ENCODE assay signal across 15 cellular contexts in the genomic region with DNA sequence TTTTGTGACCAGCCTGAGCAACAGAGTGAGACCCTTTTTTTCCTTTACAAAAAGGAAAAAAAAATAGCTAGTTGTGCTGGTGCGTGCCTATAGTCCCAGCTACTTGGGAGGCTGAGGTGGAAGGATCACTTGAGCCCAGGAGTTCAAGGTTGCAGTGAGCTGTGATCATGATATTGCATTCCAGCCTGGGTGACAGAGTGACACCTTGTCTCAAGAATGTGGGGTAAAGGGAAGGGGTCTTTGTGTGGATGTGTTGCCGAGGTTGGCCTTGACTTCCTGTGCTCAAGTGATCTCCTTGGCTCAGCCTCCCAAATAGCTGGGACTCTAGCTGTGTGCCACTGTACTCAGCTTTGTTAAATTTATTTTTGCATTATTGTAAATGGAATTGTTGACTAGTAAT.
DNase-seq lines count a peak whose midpoint lies in the region; ATAC-seq, FAIRE-seq and TF ChIP-seq lines count a peak whose summit lies in the region.
"Had no signal": no experiment of that assay in that cellular context is flagged by ENCODE, and none has a peak within 500 bp of the region (broad histone marks: within the 10 kb centered on the region; RNA-seq: fewer than 3 reads in every experiment).

No MANE protein-coding gene starts in this region.

- intact Hi-C loops in IMR-90 (cut with micrococcal nuclease): no loop called here

- in situ Hi-C loops in IMR-90 (cut with MboI; ENCODE audit: low sequenced_read_pairs): no loop called here

- H2BK5ac ChIP-seq in IMR-90 (ENCODE audit: low read depth, low read length, poor library complexity, severe bottlenecking): no peak overlapping the region
- no peak overlapping the region for H2BK5ac ChIP-seq in trophoblast cell (ENCODE audit: low read depth, low read length, poor library complexity)

- H4K8ac ChIP-seq in IMR-90 (ENCODE audit: low read depth in 2 of 2, low read length in 2 of 2): no peak overlapping the region
- no peak overlapping the region for H4K8ac ChIP-seq in trophoblast cell (ENCODE audit: low read depth, low read length)

- H2AFZ ChIP-seq in IMR-90 (replicated peaks; ENCODE audit: low read length, poor library complexity) (no peak overlapping the region), trophoblast cell (ENCODE audit: insufficient read depth, low read length, poor library complexity) (no peak overlapping the region)

- TF ChIP-seq RAD21 in IMR-90 (IDR thresholded peaks at IDR 0.05; ENCODE audit: low read length): no peak

- H3K9me1 ChIP-seq in IMR-90 (ENCODE audit: insufficient read depth, low read length): no peaks in the 10 kb centered on the region

- ATAC-seq in IMR-90 (ENCODE audit: low read depth) (no peak), HG03108 (IDR thresholded peaks at IDR 0.05; ENCODE audit: unreplicated experiment) (no peak)
- ATAC-seq: GM12878 had no signal

- H2AK5ac ChIP-seq in IMR-90 (ENCODE audit: low read depth, low read length) (no peak overlapping the region), trophoblast cell (ENCODE audit: low read length) (no peak overlapping the region)

- BruUV-seq in IMR-90 (replicated peaks; lab: Mats Ljungman, UMichigan): no TSS peak

- H4K91ac ChIP-seq in IMR-90 (ENCODE audit: insufficient read depth, low read depth, low read length) (no peak overlapping the region), trophoblast cell (ENCODE audit: low read depth, low read length) (no peak overlapping the region)

- POLR2A ChIA-PET in IMR-90 (lab: Charles Lee; ENCODE audit: unreplicated experiment): interaction anchor here (0.5 kb wide), 1 partner anchor 413 kb away, joined by 4 read pairs; no protein-coding TSS in a partner anchor

- H3K27me3 ChIP-seq in IMR-90 (ENCODE audit: control insufficient read depth, insufficient read depth, low read length) (no peaks in the 10 kb centered on the region), trophoblast cell (ENCODE audit: insufficient read depth, low read length) (no peaks in the 10 kb centered on the region)
- H3K27me3 ChIP-seq: BLaER1 had no signal

- no peak overlapping the region for H2BK20ac ChIP-seq in IMR-90 (ENCODE audit: low read depth, low read length)

- H3K9ac ChIP-seq in IMR-90 (ENCODE audit: low read depth, low read length) (no peak overlapping the region), trophoblast cell (ENCODE audit: low read length) (no peak overlapping the region)
- H3K9ac ChIP-seq: BLaER1 had no signal

- H3K9me3 ChIP-seq in IMR-90 (ENCODE audit: control insufficient read depth, insufficient read depth, low read length) (no peaks in the 10 kb centered on the region), trophoblast cell (ENCODE audit: insufficient read depth, low read depth, low read length) (no peaks in the 10 kb centered on the region)

- peak; percentile 6 for FAIRE-seq in D721Med (lab: Jason Lieb, UNC)
- FAIRE-seq: GM12878, HTR-8/SVneo had no signal

- H2BK15ac ChIP-seq in IMR-90 (ENCODE audit: low read depth, low read length): no peak overlapping the region

- H3K4me1 ChIP-seq in IMR-90 (ENCODE audit: control insufficient read depth, insufficient read depth, low read length) (peaks cover 3% of the 10 kb centered on the region), trophoblast cell (ENCODE audit: control insufficient read depth in 1 of 2, insufficient read depth in 2 of 2, low read length in 2 of 2) (peaks cover 0 to 3% of the 10 kb centered on the region in 2 experiments)

- no peaks in the 10 kb centered on the region for H3K36me3 ChIP-seq in IMR-90 (ENCODE audit: control insufficient read depth, insufficient read depth, low read length)
- H3K36me3 ChIP-seq in trophoblast cell (ENCODE audit: control insufficient read depth in 1 of 2, insufficient read depth in 2 of 2, low read length in 2 of 2): no peaks in the 10 kb centered on the region

- no peaks in the 10 kb centered on the region for H3K27me3 Mint-ChIP-seq in endothelial cell (ENCODE audit: unreplicated experiment)
- H3K27me3 Mint-ChIP-seq: CD4-positive, alpha-beta memory T cell had no signal

- H3K79me2 ChIP-seq in trophoblast cell (ENCODE audit: control insufficient read depth, insufficient read depth, low read length, poor library complexity): no peaks in the 10 kb centered on the region

- no peak overlapping the region for H3K23ac ChIP-seq in IMR-90 (ENCODE audit: low read depth, low read length)
- no peak overlapping the region for H3K23ac ChIP-seq in trophoblast cell (ENCODE audit: low read length)

- no peak overlapping the region for H3K27ac ChIP-seq in IMR-90 (ENCODE audit: insufficient read depth, low read length)
- H3K27ac ChIP-seq in trophoblast cell (ENCODE audit: low read depth, low read length): no peak overlapping the region
- H3K27ac ChIP-seq: BLaER1 had no signal

- H3K4me3 Mint-ChIP-seq in endothelial cell (ENCODE audit: unreplicated experiment): peak overlapping the region; percentile 43
- H3K4me3 Mint-ChIP-seq: CD14-positive monocyte; CD4-positive, alpha-beta memory T cell had no signal

- H3K36me3 Mint-ChIP-seq in endothelial cell (ENCODE audit: low read depth, unreplicated experiment): no peaks in the 10 kb centered on the region

- no CpG with 5 or more reads among the region's 2 CpGs for WGBS in IMR-90 (ENCODE audit: extremely low coverage in 2 of 2, insufficient read length in 1 of 2), 2 experiments
- WGBS in trophoblast cell (ENCODE audit: extremely low coverage, insufficient coverage, insufficient read length): no CpG with 5 or more reads among the region's 2 CpGs

- H3K4ac ChIP-seq in IMR-90 (ENCODE audit: low read depth, low read length): no peak overlapping the region
- H3K4ac ChIP-seq in trophoblast cell (ENCODE audit: low read depth, low read length): no peak overlapping the region

- H4K20me1 ChIP-seq in IMR-90 (ENCODE audit: insufficient read depth, low read length): no peaks in the 10 kb centered on the region
- H4K20me1 ChIP-seq: BLaER1 had no signal

- DNase-seq in D721Med (ENCODE audit: insufficient read length, low spot score) (no peak), IMR-90 (no peak), endothelial cell (ENCODE audit: low spot score) (no peak), trophoblast cell (no peak), mucosa of gallbladder (ENCODE audit: low spot score) (no peak), NCI-H226 (no peak)
- DNase-seq: 8988T; CD4-positive, alpha-beta memory T cell; DMS79 treated with DMSO at 0.1 percent for 48 hours; HCEC 1CT had no signal

- H3K18ac ChIP-seq in IMR-90 (ENCODE audit: low read depth, low read length) (no peak overlapping the region), trophoblast cell (ENCODE audit: low read length) (peak overlapping the region; percentile 18)

- H3K56ac ChIP-seq in IMR-90 (ENCODE audit: extremely low read depth, insufficient read depth, low read length): no peak overlapping the region

- no peaks in the 10 kb centered on the region for H3K9me3 Mint-ChIP-seq in endothelial cell (ENCODE audit: unreplicated experiment)

- TF ChIP-seq CTCF in D721Med (IDR thresholded peaks at IDR 0.05; ENCODE audit: insufficient read depth, missing control alignments): no peak
- no peak for TF ChIP-seq CTCF in IMR-90 (conservative IDR thresholded peaks at IDR 0.05; ENCODE audit: low read depth, low read length)
- no peak for TF ChIP-seq CTCF in endothelial cell (IDR thresholded peaks at IDR 0.05; ENCODE audit: unreplicated experiment)

- H3K4me1 Mint-ChIP-seq in endothelial cell (ENCODE audit: unreplicated experiment): peaks cover 32% of the 10 kb centered on the region

- no peak overlapping the region for H4K12ac ChIP-seq in trophoblast cell (ENCODE audit: low read depth, low read length)

- H3K14ac ChIP-seq in IMR-90 (replicated peaks; ENCODE audit: low read depth, low read length) (peak overlapping the region; percentile 68; the same call in 1 of the 2 replicates), trophoblast cell (ENCODE audit: low read length) (no peak overlapping the region)

- dilution Hi-C loops in IMR-90 (cut with HindIII; ENCODE audit: low sequenced_read_pairs, unreplicated experiment): no loop called here

- peak overlapping the region; percentile 94 for H3K27ac Mint-ChIP-seq in endothelial cell (ENCODE audit: unreplicated experiment)
- H3K27ac Mint-ChIP-seq: CD14-positive monocyte; CD4-positive, alpha-beta memory T cell had no signal

- H2AK9ac ChIP-seq in IMR-90 (replicated peaks; ENCODE audit: low read depth, low read length, poor library complexity): no peak overlapping the region

- H3K4me2 ChIP-seq in IMR-90 (ENCODE audit: low read depth, low read length) (no peak overlapping the region), trophoblast cell (ENCODE audit: low read length) (no peak overlapping the region)
- H3K4me2 ChIP-seq: BLaER1 had no signal

- CTCF ChIA-PET in IMR-90 (lab: Yijun Ruan, JAX): no interaction called here

- no peak overlapping the region for H2BK120ac ChIP-seq in IMR-90 (ENCODE audit: low read depth, low read length)
- no peak overlapping the region for H2BK120ac ChIP-seq in trophoblast cell (ENCODE audit: insufficient read depth, low read length, poor library complexity)

- no peak for TF ChIP-seq POLR2A in IMR-90 (IDR thresholded peaks at IDR 0.05; ENCODE audit: low read depth, low read length)

- no peak overlapping the region for H4K5ac ChIP-seq in IMR-90 (ENCODE audit: low read depth, low read length)

- H2BK12ac ChIP-seq in trophoblast cell (ENCODE audit: low read length): no peak overlapping the region

- H3K79me1 ChIP-seq in IMR-90 (ENCODE audit: low read depth in 1 of 2, low read length in 2 of 2) (peaks cover 4 to 10% of the 10 kb centered on the region in 2 experiments; a peak in 2 of 4 replicates), trophoblast cell (ENCODE audit: low read length) (no peaks in the 10 kb centered on the region)

- H3K4me3 ChIP-seq in IMR-90 (ENCODE audit: insufficient read depth, low read depth, low read length) (no peak overlapping the region), trophoblast cell (ENCODE audit: low read depth, low read length) (no peak overlapping the region)
- H3K4me3 ChIP-seq: BLaER1, GM12878 had no signal

TF ChIP-seq in IMR-90, 13 proteins besides CTCF, POLR2A, EP300 and RAD21 (continues in another document):
- TF ChIP-seq MXI1 (IDR thresholded peaks at IDR 0.05; ENCODE audit: borderline replicate concordance, low read depth, low read length) (no peak), CHD1 (IDR thresholded peaks at IDR 0.05; ENCODE audit: low read depth, low read length) (no peak), CEBPB (IDR thresholded peaks at IDR 0.05; ENCODE audit: low read depth, low read length) (no peak), RCOR1 (IDR thresholded peaks at IDR 0.05; ENCODE audit: insufficient replicate concordance, low read length) (no peak), NFE2L2 (IDR thresholded peaks at IDR 0.05; ENCODE audit: low read depth, low read length) (no peak)
- TF ChIP-seq, protein P1, sequence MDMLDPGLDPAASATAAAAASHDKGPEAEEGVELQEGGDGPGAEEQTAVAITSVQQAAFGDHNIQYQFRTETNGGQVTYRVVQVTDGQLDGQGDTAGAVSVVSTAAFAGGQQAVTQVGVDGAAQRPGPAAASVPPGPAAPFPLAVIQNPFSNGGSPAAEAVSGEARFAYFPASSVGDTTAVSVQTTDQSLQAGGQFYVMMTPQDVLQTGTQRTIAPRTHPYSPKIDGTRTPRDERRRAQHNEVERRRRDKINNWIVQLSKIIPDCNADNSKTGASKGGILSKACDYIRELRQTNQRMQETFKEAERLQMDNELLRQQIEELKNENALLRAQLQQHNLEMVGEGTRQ (IDR thresholded peaks at IDR 0.05; ENCODE audit: low read depth, low read length): no peak
